Comparison of ENCODE assay signal across 12 cellular contexts in the genomic region with DNA sequence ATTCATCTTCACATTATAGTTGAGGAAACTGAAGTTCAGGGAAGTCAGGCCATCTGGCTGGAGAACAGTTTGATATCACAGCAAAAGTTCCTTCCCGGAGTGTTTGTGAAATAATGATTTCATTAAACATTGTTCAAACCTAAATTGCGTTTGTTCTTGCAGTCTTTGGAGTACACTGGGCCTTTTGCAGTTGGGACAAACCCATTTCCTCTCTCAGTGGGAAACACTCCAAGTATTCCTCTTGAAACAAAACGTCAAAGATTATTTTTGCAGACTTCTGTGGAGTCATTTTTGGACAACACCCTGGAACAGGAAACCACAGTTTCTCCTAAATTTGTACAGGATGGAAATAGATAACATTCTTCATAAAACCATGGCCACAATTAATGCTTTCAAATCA.
DNase-seq lines count a peak whose midpoint lies in the region; ATAC-seq, FAIRE-seq and TF ChIP-seq lines count a peak whose summit lies in the region.
"Had no signal": no experiment of that assay in that cellular context is flagged by ENCODE, and none has a peak within 500 bp of the region (broad histone marks: within the 10 kb centered on the region; RNA-seq: fewer than 3 reads in every experiment).

No MANE protein-coding gene starts in this region.

- FAIRE-seq in astrocyte (lab: Jason Lieb, UNC) = peak; percentile 87
- FAIRE-seq: GM18507 had no signal

- peak; percentile 68 to 90 (median 82) for ATAC-seq in heart right ventricle
- no peak for ATAC-seq in GM21381 (IDR thresholded peaks at IDR 0.05; ENCODE audit: unreplicated experiment)
- ATAC-seq in GM18907 (IDR thresholded peaks at IDR 0.05; ENCODE audit: unreplicated experiment) = no peak

- H3K4me1 ChIP-seq in astrocyte (ENCODE audit: insufficient read depth, low read length) (peaks cover 12% of the 10 kb centered on the region), heart right ventricle (peaks cover 22 to 91% (median 60%) of the 10 kb centered on the region in 9 donors)

- no peaks in the 10 kb centered on the region for H3K36me3 ChIP-seq in astrocyte (ENCODE audit: insufficient read depth, low read length)
- no peaks in the 10 kb centered on the region for H3K36me3 ChIP-seq in heart right ventricle

- H3K9ac ChIP-seq in astrocyte (ENCODE audit: low read length) = no peak overlapping the region

- peaks cover 25% of the 10 kb centered on the region for H4K20me1 ChIP-seq in astrocyte (ENCODE audit: insufficient read depth, low read length)

- intact Hi-C loops in heart right ventricle (cut with DNase I) = loop anchor here in 7 of 10 donors (2.0 to 10.0 kb wide), 10 partner anchors 37 to 288 kb away; a partner anchor contains a TSS

- H3K27me3 ChIP-seq in astrocyte (ENCODE audit: insufficient read depth, low read length) = no peaks in the 10 kb centered on the region
- H3K27me3 ChIP-seq in heart right ventricle = no peaks in the 10 kb centered on the region

- DNase-seq in AG20443 (ENCODE audit: low spot score) = peak; percentile 70
- DNase-seq in astrocyte (ENCODE audit: low read depth) = peak; percentile 69
- DNase-seq in heart right ventricle = peak in 1 of 2 donors; percentile 66
- peak; percentile 44 for DNase-seq in putamen (ENCODE audit: low spot score)
- DNase-seq in activated CD8-positive, alpha-beta memory T cell treated with anti-CD3 and anti-CD28 coated beads, Interleukin-2, amount 50 U/mL, for 4 hours = no peak
- no peak for DNase-seq in stimulated activated CD4-positive, alpha-beta T cell treated with anti-CD3 and anti-CD28 coated beads, Interleukin-15, amount 100 ng/mL, for 24 hours
- DNase-seq: H9, NCI-H69 had no signal

- H3K36me3 Mint-ChIP-seq in astrocyte (ENCODE audit: low read depth, unreplicated experiment) = no peaks in the 10 kb centered on the region
- H3K36me3 Mint-ChIP-seq: activated naive CD8-positive, alpha-beta T cell had no signal

- no peaks in the 10 kb centered on the region for H3K9me3 Mint-ChIP-seq in astrocyte (ENCODE audit: unreplicated experiment)
- H3K9me3 Mint-ChIP-seq: H9 had no signal

- peak overlapping the region; percentile 59 for H3K4me2 ChIP-seq in astrocyte (ENCODE audit: low read length)

- H2AFZ ChIP-seq in astrocyte (ENCODE audit: low read depth, low read length) = no peak overlapping the region

- H3K27ac Mint-ChIP-seq in astrocyte (ENCODE audit: unreplicated experiment) = no peak overlapping the region
- H3K27ac Mint-ChIP-seq: activated naive CD8-positive, alpha-beta T cell had no signal

- H3K4me3 ChIP-seq in astrocyte (ENCODE audit: insufficient read depth, low read depth, low read length) (no peak overlapping the region), heart right ventricle (peak overlapping the region in 2 of 10 donors; percentile 2 to 4)

- no peaks in the 10 kb centered on the region for H3K79me2 ChIP-seq in astrocyte (ENCODE audit: insufficient read depth, low read length)

- H3K4me1 Mint-ChIP-seq in astrocyte (ENCODE audit: low read depth, unreplicated experiment) = peaks cover 16% of the 10 kb centered on the region

- no peaks in the 10 kb centered on the region for H3K9me3 ChIP-seq in astrocyte (ENCODE audit: insufficient read depth, low read depth, low read length)
- H3K9me3 ChIP-seq in heart right ventricle = no peaks in the 10 kb centered on the region

- WGBS in heart right ventricle, 2 donors = 4 to 11% methylated on average over 3 of the region's 3 CpGs

- H3K4me3 Mint-ChIP-seq in astrocyte (ENCODE audit: unreplicated experiment) = no peak overlapping the region
- H3K4me3 Mint-ChIP-seq: activated naive CD8-positive, alpha-beta T cell; H9 had no signal

- TF ChIP-seq CTCF in astrocyte (IDR thresholded peaks at IDR 0.05; ENCODE audit: insufficient read depth, low read depth, low read length) (no peak), heart right ventricle (IDR thresholded peaks at IDR 0.05) (no peak)

- H3K27ac ChIP-seq in astrocyte (ENCODE audit: low read depth, low read length) (no peak overlapping the region), heart right ventricle (peak overlapping the region; percentile 65 to 90 (median 83))

- H3K27me3 Mint-ChIP-seq in astrocyte (ENCODE audit: low read depth, unreplicated experiment) = no peaks in the 10 kb centered on the region

Comparison
In these comparisons a context has a peak if more than half of its experiments do, and no peak if none do; other contexts are left out.
1. DNase-seq: peak in AG20443 (single experiment), astrocyte (single experiment) and putamen (single experiment); none in activated CD8-positive, alpha-beta memory T cell treated with anti-CD3 and anti-CD28 coated beads, Interleukin-2, amount 50 U/mL, for 4 hours (single experiment) and stimulated activated CD4-positive, alpha-beta T cell treated with anti-CD3 and anti-CD28 coated beads, Interleukin-15, amount 100 ng/mL, for 24 hours (single experiment).
2. ATAC-seq: peak in heart right ventricle (8 of 8); none in GM21381 (single experiment) and GM18907 (single experiment).